2 cellular contexts compared by ENCODE assay signal in genomic region chr10:32373031-32373430, GRCh38.
TF ChIP-seq lines count a peak whose summit lies in the region.

No MANE protein-coding gene starts in this region.

TF ChIP-seq in HepG2, 621 proteins besides CTCF, POLR2A, EP300 and RAD21:
- no peak for TF ChIP-seq ARID5B (CRISPR knock-in tag; IDR thresholded peaks at IDR 0.05)
- no peak for TF ChIP-seq MTF1 (CRISPR knock-in tag; IDR thresholded peaks at IDR 0.05)
- TF ChIP-seq NCOA5 (CRISPR knock-in tag; IDR thresholded peaks at IDR 0.05): no peak
- no peak for TF ChIP-seq ETV6 (CRISPR knock-in tag; conservative IDR thresholded peaks at IDR 0.05)
- TF ChIP-seq UBTF (CRISPR knock-in tag; IDR thresholded peaks at IDR 0.05): no peak
- peak; percentile 76 for TF ChIP-seq ZNF629 (CRISPR knock-in tag; conservative IDR thresholded peaks at IDR 0.05)

TF ChIP-seq in K562, 482 proteins besides CTCF, POLR2A, EP300 and RAD21 (continues in another document):
- TF ChIP-seq ZNF3 (CRISPR knock-in tag; IDR thresholded peaks at IDR 0.05): no peak
- no peak for TF ChIP-seq FOXP1 (CRISPR knock-in tag; IDR thresholded peaks at IDR 0.05)
- no peak for TF ChIP-seq MAZ (CRISPR knock-in tag; conservative IDR thresholded peaks at IDR 0.05 in 1 of 2, IDR thresholded peaks at IDR 0.05 in 1 of 2)
- no peak for TF ChIP-seq GATAD2B (IDR thresholded peaks at IDR 0.05; ENCODE audit: borderline replicate concordance)
- TF ChIP-seq E2F5 (CRISPR knock-in tag; IDR thresholded peaks at IDR 0.05): no peak
- TF ChIP-seq ZNF12 (CRISPR knock-in tag; IDR thresholded peaks at IDR 0.05): no peak
- TF ChIP-seq KDM1A (IDR thresholded peaks at IDR 0.05): 0 out of 4 replicates have a peak, but pooled peaks of 1 of the 2 experiments have one; percentile 6
- no peak for TF ChIP-seq ZNF239 (CRISPR knock-in tag; IDR thresholded peaks at IDR 0.05)
- TF ChIP-seq PCBP1 (IDR thresholded peaks at IDR 0.05; ENCODE audit: low read depth, low read length, poor library complexity, severe bottlenecking): no peak
- TF ChIP-seq ZNF121 (CRISPR knock-in tag; conservative IDR thresholded peaks at IDR 0.05): no peak
- TF ChIP-seq, protein P1, sequence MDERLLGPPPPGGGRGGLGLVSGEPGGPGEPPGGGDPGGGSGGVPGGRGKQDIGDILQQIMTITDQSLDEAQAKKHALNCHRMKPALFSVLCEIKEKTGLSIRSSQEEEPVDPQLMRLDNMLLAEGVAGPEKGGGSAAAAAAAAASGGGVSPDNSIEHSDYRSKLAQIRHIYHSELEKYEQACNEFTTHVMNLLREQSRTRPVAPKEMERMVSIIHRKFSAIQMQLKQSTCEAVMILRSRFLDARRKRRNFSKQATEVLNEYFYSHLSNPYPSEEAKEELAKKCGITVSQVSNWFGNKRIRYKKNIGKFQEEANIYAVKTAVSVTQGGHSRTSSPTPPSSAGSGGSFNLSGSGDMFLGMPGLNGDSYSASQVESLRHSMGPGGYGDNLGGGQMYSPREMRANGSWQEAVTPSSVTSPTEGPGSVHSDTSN (CRISPR knock-in tag; IDR thresholded peaks at IDR 0.05; ENCODE audit: low read depth): no peak
- TF ChIP-seq, protein P1 (tag; conservative IDR thresholded peaks at IDR 0.05; ENCODE audit: low read depth): no peak
- no peak for TF ChIP-seq MLX (CRISPR knock-in tag; conservative IDR thresholded peaks at IDR 0.05)
- no peak for TF ChIP-seq POLR2B (IDR thresholded peaks at IDR 0.05; ENCODE audit: low read depth, partially characterized antibody)
- 0 out of 2 replicates have a peak, but pooled peaks have one; percentile 13 for TF ChIP-seq ADNP (tag; IDR thresholded peaks at IDR 0.05)
- 0 out of 4 replicates have a peak, but pooled peaks of 1 of the 2 experiments have one; percentile 16 for TF ChIP-seq RCOR1 (IDR thresholded peaks at IDR 0.05; ENCODE audit: borderline replicate concordance in 1 of 2, low read depth in 2 of 2, low read length in 2 of 2)
- TF ChIP-seq REST (CRISPR knock-in tag; IDR thresholded peaks at IDR 0.05; ENCODE audit: low read depth): no peak
- TF ChIP-seq CHD7 (IDR thresholded peaks at IDR 0.05; ENCODE audit: low read depth, low read length): no peak
- TF ChIP-seq NCOR1 (IDR thresholded peaks at IDR 0.05): no peak
- peak; percentile 91 for TF ChIP-seq RBM25 (IDR thresholded peaks at IDR 0.05; ENCODE audit: low read depth, low read length, severe bottlenecking)
- TF ChIP-seq BRCA1 (IDR thresholded peaks at IDR 0.05): no peak
- no peak for TF ChIP-seq BRCA1 (CRISPR knock-in tag; IDR thresholded peaks at IDR 0.05)
- peak; percentile 36; the same call in 1 of the 2 replicates for TF ChIP-seq BCOR (IDR thresholded peaks at IDR 0.05)
- no peak for TF ChIP-seq HDAC8 (tag; IDR thresholded peaks at IDR 0.05)
- no peak for TF ChIP-seq HMG20B (CRISPR knock-in tag; IDR thresholded peaks at IDR 0.05)
- TF ChIP-seq KDM5B (IDR thresholded peaks at IDR 0.05; ENCODE audit: insufficient replicate concordance, low read depth, low read length): no peak
- no peak for TF ChIP-seq HNRNPH1 (optimal IDR thresholded peaks at IDR 0.05; ENCODE audit: low read depth, low read length)
- no peak for TF ChIP-seq NEUROD1 (IDR thresholded peaks at IDR 0.05; ENCODE audit: borderline replicate concordance, low read depth, low read length, partially characterized antibody)
- TF ChIP-seq ZNF561 (CRISPR knock-in tag; conservative IDR thresholded peaks at IDR 0.05): no peak
- no peak for TF ChIP-seq ZNF124 (CRISPR knock-in tag; IDR thresholded peaks at IDR 0.05)
- TF ChIP-seq TEAD2 (tag; IDR thresholded peaks at IDR 0.05): no peak
- TF ChIP-seq ZNF175 (CRISPR knock-in tag; IDR thresholded peaks at IDR 0.05; ENCODE audit: low read depth): no peak
- no peak for TF ChIP-seq ZNF146 (CRISPR knock-in tag; IDR thresholded peaks at IDR 0.05; ENCODE audit: unreplicated experiment)
- no peak for TF ChIP-seq THRAP3 (IDR thresholded peaks at IDR 0.05; ENCODE audit: borderline replicate concordance)
- no peak for TF ChIP-seq FOXK1 (CRISPR knock-in tag; IDR thresholded peaks at IDR 0.05; ENCODE audit: borderline replicate concordance)
- TF ChIP-seq, protein P2, sequence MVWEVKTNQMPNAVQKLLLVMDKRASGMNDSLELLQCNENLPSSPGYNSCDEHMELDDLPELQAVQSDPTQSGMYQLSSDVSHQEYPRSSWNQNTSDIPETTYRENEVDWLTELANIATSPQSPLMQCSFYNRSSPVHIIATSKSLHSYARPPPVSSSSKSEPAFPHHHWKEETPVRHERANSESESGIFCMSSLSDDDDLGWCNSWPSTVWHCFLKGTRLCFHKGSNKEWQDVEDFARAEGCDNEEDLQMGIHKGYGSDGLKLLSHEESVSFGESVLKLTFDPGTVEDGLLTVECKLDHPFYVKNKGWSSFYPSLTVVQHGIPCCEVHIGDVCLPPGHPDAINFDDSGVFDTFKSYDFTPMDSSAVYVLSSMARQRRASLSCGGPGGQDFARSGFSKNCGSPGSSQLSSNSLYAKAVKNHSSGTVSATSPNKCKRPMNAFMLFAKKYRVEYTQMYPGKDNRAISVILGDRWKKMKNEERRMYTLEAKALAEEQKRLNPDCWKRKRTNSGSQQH (CRISPR knock-in tag; IDR thresholded peaks at IDR 0.05): no peak
- TF ChIP-seq, protein P3, sequence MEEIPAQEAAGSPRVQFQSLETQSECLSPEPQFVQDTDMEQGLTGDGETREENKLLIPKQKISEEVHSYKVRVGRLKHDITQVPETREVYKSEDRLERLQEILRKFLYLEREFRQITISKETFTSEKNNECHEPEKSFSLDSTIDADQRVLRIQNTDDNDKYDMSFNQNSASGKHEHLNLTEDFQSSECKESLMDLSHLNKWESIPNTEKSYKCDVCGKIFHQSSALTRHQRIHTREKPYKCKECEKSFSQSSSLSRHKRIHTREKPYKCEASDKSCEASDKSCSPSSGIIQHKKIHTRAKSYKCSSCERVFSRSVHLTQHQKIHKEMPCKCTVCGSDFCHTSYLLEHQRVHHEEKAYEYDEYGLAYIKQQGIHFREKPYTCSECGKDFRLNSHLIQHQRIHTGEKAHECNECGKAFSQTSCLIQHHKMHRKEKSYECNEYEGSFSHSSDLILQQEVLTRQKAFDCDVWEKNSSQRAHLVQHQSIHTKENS (CRISPR knock-in tag; IDR thresholded peaks at IDR 0.05): no peak
